8 cellular contexts compared by ENCODE assay signal in genomic region chr10:77925795-77926565, GRCh38. TPM values are rescaled to one million over a fixed set of nuclear protein-coding genes. Genes with fewer than 3 reads are reported as not detected.
A peak's percentile ranks its signal among the peaks of the same experiment; 100 is the strongest.
DNase-seq lines count a peak whose midpoint lies in the region; ATAC-seq and TF ChIP-seq lines count a peak whose summit lies in the region.

No MANE protein-coding gene starts in this region.

- WGBS in GM23248 (ENCODE audit: low coverage in 1 of 2, low lambda C conversion rate in 2 of 2, missing lambda C conversion rate in 2 of 2), 2 experiments = 1% methylated on average over 38 to 72 of the region's 73 CpGs

- H3K27ac ChIP-seq in GM23248 (0 out of 2 replicates have a peak overlapping the region, but pooled peaks have one; percentile 18), gastrocnemius medialis (peak overlapping the region; percentile 79 to 91 (median 84))

- peak overlapping the region; percentile 68 for H3K4me3 ChIP-seq in GM08714 (ENCODE audit: low read length)
- H3K4me3 ChIP-seq in GM23248 = peak overlapping the region; percentile 83
- H3K4me3 ChIP-seq in iPS-15b (ENCODE audit: low read depth, low read length) = peak overlapping the region; percentile 61
- peak overlapping the region; percentile 63 to 92 (median 78) for H3K4me3 ChIP-seq in gastrocnemius medialis

- ATAC-seq in gastrocnemius medialis = peak; percentile 79 to 80

- 0 out of 2 replicates have a peak, but pooled peaks cover 18% of the 10 kb centered on the region for H3F3A ChIP-seq in GM23248 (ENCODE audit: insufficient read depth)

- no peak for TF ChIP-seq POLR2A in gastrocnemius medialis (IDR thresholded peaks at IDR 0.05)

- DNase-seq in GM23248 = peak; percentile 77
- peak; percentile 18 for DNase-seq in NCI-H146 treated with DMSO at 0.1 percent for 48 hours (lab: John Stamatoyannopoulos, UW; ENCODE audit: unreplicated experiment)
- peak; percentile 75 for DNase-seq in astrocyte of the hippocampus (ENCODE audit: low read depth, low spot score)
- DNase-seq in gastrocnemius medialis = peak; percentile 67 to 76
- no peak for DNase-seq in putamen (ENCODE audit: low spot score)
- no peak for DNase-seq in SW 1271 (lab: John Stamatoyannopoulos, UW)

- no peaks in the 10 kb centered on the region for H3K9me2 ChIP-seq in GM23248 (ENCODE audit: insufficient read depth)

- peaks cover 11% of the 10 kb centered on the region for H3K4me1 ChIP-seq in GM23248 (ENCODE audit: insufficient read depth)
- H3K4me1 ChIP-seq in iPS-15b (ENCODE audit: control insufficient read depth, insufficient read depth, low read length) = peaks cover 19% of the 10 kb centered on the region
- H3K4me1 ChIP-seq in gastrocnemius medialis = peaks cover 23% of the 10 kb centered on the region in 2 donors

- no peaks in the 10 kb centered on the region; the same call in 1 of the 2 replicates for H4K20me1 ChIP-seq in GM23248 (ENCODE audit: insufficient read depth)

- in situ Hi-C loops in GM23248 (cut with MboI) = no loop called here
- in situ Hi-C loops in gastrocnemius medialis (cut with MboI; ENCODE audit: low sequenced_read_pairs in 4 of 4) = loop anchor here in 1 of 4 donors (10.0 kb wide), 1 partner anchor 81 kb away; no protein-coding TSS in a partner anchor

- H3K9me3 ChIP-seq in GM23248 (ENCODE audit: low read depth) (no peaks in the 10 kb centered on the region), iPS-15b (ENCODE audit: control insufficient read depth, insufficient read depth, low read length) (no peaks in the 10 kb centered on the region), gastrocnemius medialis (no peaks in the 10 kb centered on the region)

- peak overlapping the region; percentile 95 for H3K4me2 ChIP-seq in GM23248 (ENCODE audit: unreplicated experiment)

- H3K79me2 ChIP-seq in GM23248 (ENCODE audit: insufficient read depth) = peaks cover 48% of the 10 kb centered on the region

- H3K27me3 ChIP-seq in GM23248 (replicated peaks; ENCODE audit: insufficient read depth) (no peaks in the 10 kb centered on the region), iPS-15b (ENCODE audit: control insufficient read depth, insufficient read depth, low read length) (peaks cover 12% of the 10 kb centered on the region), gastrocnemius medialis (no peaks in the 10 kb centered on the region)

- H3K9ac ChIP-seq in GM23248 (peak overlapping the region; percentile 83), iPS-15b (ENCODE audit: low read depth, low read length) (peak overlapping the region; percentile 84)

- H2AFZ ChIP-seq in GM23248 = peak overlapping the region; percentile 74

- TF ChIP-seq CTCF in gastrocnemius medialis (IDR thresholded peaks at IDR 0.05 in 4 of 5, conservative IDR thresholded peaks at IDR 0.05 in 1 of 5) = peak in 2 of 5 experiments; percentile 21 to 31

- intact Hi-C loops in gastrocnemius medialis (cut with DNase I; ENCODE audit: low total_unique reads) = loop anchor here (1.0 to 2.0 kb wide), 3 partner anchors 47 to 79 kb away; no protein-coding TSS in a partner anchor

- H3K36me3 ChIP-seq in GM23248 (ENCODE audit: low read depth) = no peaks in the 10 kb centered on the region
- H3K36me3 ChIP-seq in iPS-15b (ENCODE audit: control insufficient read depth, insufficient read depth, low read length) = no peaks in the 10 kb centered on the region
- no peaks in the 10 kb centered on the region for H3K36me3 ChIP-seq in gastrocnemius medialis

RNA-seq across cellular contexts. Expression of gene DLG5, which starts 0.6 kb away (rescaled TPM):
- total RNA-seq in GM23248 (2014; rRNA removed; shearing (Covaris generic)) = 27.4 and 27.9 TPM in 2 replicates
- 4.4 and 5.0 TPM in 2 replicates for polyA plus RNA-seq in GM23248 (2016; fragmentation: Nextera tagmentation; extraction: Ambion mirVana)
- total RNA-seq in gastrocnemius medialis = 10 to 100 TPM; 28.6 to 51.2 (median 40.3) TPM

Comparison
In these comparisons a context has a peak if more than half of its experiments do, and no peak if none do; other contexts are left out.
1. DNase-seq: peak in GM23248 (single experiment), NCI-H146 treated with DMSO at 0.1 percent for 48 hours (single experiment), astrocyte of the hippocampus (single experiment) and gastrocnemius medialis (2 of 2); none in putamen (single experiment) and SW 1271 (0 of 2).
2. Peak in every context shown above with its lines, with median percentiles within 50 percentile points of each other: H3K4me3 ChIP-seq.